Comparison of ENCODE assay signal across 8 cellular contexts in the genomic region with DNA sequence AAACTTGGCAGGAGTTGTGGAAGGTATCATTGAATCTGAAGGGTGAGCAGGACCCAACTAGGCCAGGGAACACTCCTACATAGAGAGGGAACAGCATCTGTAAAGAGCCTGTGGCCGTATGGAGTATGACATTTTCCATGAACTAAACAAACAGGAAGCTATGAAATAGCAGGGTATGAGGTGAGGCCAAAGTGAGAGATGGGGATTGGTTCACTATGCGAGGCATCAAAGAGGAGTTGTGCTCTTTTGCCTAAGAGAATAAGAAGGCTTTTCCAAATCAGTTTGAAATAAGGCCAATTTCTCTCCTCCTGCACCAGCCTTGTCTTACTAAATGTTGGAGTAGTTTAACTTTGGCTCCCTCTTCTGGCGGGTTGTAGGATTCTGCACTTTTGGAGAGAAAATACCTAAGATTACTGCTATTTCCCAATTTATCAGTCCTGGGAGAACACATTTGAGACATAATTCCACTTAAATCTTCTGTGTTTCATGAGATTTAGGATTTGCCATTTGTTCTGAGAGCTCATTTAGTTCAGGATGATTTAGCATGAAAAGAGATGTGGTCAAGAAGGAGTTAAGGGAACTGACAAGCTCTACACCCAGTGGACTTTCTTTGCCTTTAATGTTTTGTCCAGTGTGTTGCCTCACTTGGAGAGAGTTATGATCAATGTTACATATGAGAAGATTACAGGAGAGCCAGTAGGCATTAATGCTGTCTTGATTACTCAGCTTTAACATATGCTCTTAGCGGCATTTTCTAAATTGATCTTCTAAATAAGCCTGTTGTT. TPM values are rescaled to one million over a fixed set of nuclear protein-coding genes. Genes with fewer than 3 reads are reported as not detected.
A peak's percentile ranks its signal among the peaks of the same experiment; 100 is the strongest.
DNase-seq lines count a peak whose midpoint lies in the region; ATAC-seq, FAIRE-seq and TF ChIP-seq lines count a peak whose summit lies in the region.

No MANE protein-coding gene starts in this region.

- TF ChIP-seq CTCF in GM12874 (IDR thresholded peaks at IDR 0.05; ENCODE audit: insufficient read depth, low read depth, low read length), result peak; percentile 56
- peak; percentile 57 for TF ChIP-seq CTCF in WERI-Rb-1 (IDR thresholded peaks at IDR 0.05; ENCODE audit: low read depth, low read length)
- TF ChIP-seq CTCF in lower lobe of right lung (IDR thresholded peaks at IDR 0.05), result peak; percentile 74

- no peaks in the 10 kb centered on the region for H3K9me3 Mint-ChIP-seq in stimulated activated effector memory CD8-positive, alpha-beta T cell treated with anti-CD3 and anti-CD28 coated beads, Interleukin-12 subunit alpha, Interleukin-12 subunit beta, amount 100 ng/mL, for 72 hours

- H3K4me1 ChIP-seq in lower lobe of right lung, result no peaks in the 10 kb centered on the region

- H3K27me3 ChIP-seq in WERI-Rb-1 (ENCODE audit: insufficient read depth, low read depth, severe bottlenecking) (no peaks in the 10 kb centered on the region), lower lobe of right lung (ENCODE audit: low read depth) (no peaks in the 10 kb centered on the region)

- no peaks in the 10 kb centered on the region for H3K36me3 Mint-ChIP-seq in stimulated activated effector memory CD8-positive, alpha-beta T cell treated with anti-CD3 and anti-CD28 coated beads, Interleukin-12 subunit alpha, Interleukin-12 subunit beta, amount 100 ng/mL, for 72 hours

- H3K9me3 ChIP-seq in WERI-Rb-1 (ENCODE audit: severe bottlenecking), result no peaks in the 10 kb centered on the region
- H3K9me3 ChIP-seq in lower lobe of right lung, result no peaks in the 10 kb centered on the region

- peak; percentile 92 for FAIRE-seq in A204.1 (lab: Jason Lieb, UNC)

- no peak overlapping the region for H3K27ac Mint-ChIP-seq in stimulated activated effector memory CD8-positive, alpha-beta T cell treated with anti-CD3 and anti-CD28 coated beads, Interleukin-12 subunit alpha, Interleukin-12 subunit beta, amount 100 ng/mL, for 72 hours

- no peak overlapping the region for H3K4me3 Mint-ChIP-seq in stimulated activated effector memory CD8-positive, alpha-beta T cell treated with anti-CD3 and anti-CD28 coated beads, Interleukin-12 subunit alpha, Interleukin-12 subunit beta, amount 100 ng/mL, for 72 hours

- ATAC-seq in lower lobe of right lung, result peak; percentile 64 to 72
- peak; percentile 43 for ATAC-seq in stimulated activated effector memory CD8-positive, alpha-beta T cell treated with anti-CD3 and anti-CD28 coated beads, Interleukin-12 subunit alpha, Interleukin-12 subunit beta, amount 100 ng/mL, for 72 hours
- no peak for ATAC-seq in HG02571 (IDR thresholded peaks at IDR 0.05; ENCODE audit: unreplicated experiment)

- H3K4me3 ChIP-seq in WERI-Rb-1 (ENCODE audit: low read depth, low read length) (no peak overlapping the region), lower lobe of right lung (no peak overlapping the region)

- H3K4me1 Mint-ChIP-seq in stimulated activated effector memory CD8-positive, alpha-beta T cell treated with anti-CD3 and anti-CD28 coated beads, Interleukin-12 subunit alpha, Interleukin-12 subunit beta, amount 100 ng/mL, for 72 hours, result peaks cover 25% of the 10 kb centered on the region

- H3K36me3 ChIP-seq in WERI-Rb-1, result peaks cover 44% of the 10 kb centered on the region
- H3K36me3 ChIP-seq in lower lobe of right lung, result peaks cover 23% of the 10 kb centered on the region

- DNase-seq in NCI-H2107 (lab: John Stamatoyannopoulos, UW) (peak; percentile 17), WERI-Rb-1 (peak; percentile 57), dermis microvascular lymphatic vessel endothelial cell (ENCODE audit: low read depth in 2 of 2) (peak; percentile 51 to 73), lower lobe of right lung (no peak)
- DNase-seq in stimulated activated effector memory CD8-positive, alpha-beta T cell treated with anti-CD3 and anti-CD28 coated beads, Interleukin-12 subunit alpha, Interleukin-12 subunit beta, amount 100 ng/mL, for 72 hours (ENCODE audit: low spot score in 2 of 2), result peak; percentile 19 to 49

- no peak overlapping the region for H3K27ac ChIP-seq in WERI-Rb-1
- H3K27ac ChIP-seq in lower lobe of right lung, result no peak overlapping the region

- intact Hi-C loops in lower lobe of right lung (cut with DNase I), result no loop called here

RNA-seq across cellular contexts. Expression of a gene that starts 55.4 kb away (rescaled TPM):
- total RNA-seq in dermis microvascular lymphatic vessel endothelial cell (5.5 and 7.2 TPM in 2 replicates), lower lobe of right lung (22.4 TPM)
